ENCODE assay signal across 8 cellular contexts in genomic region chr17:7438050-7438614, GRCh38. TPM values are rescaled to one million over a fixed set of nuclear protein-coding genes. Genes with fewer than 3 reads are reported as not detected.
A peak's percentile ranks its signal among the peaks of the same experiment; 100 is the strongest.
DNase-seq lines count a peak whose midpoint lies in the region; ATAC-seq and TF ChIP-seq lines count a peak whose summit lies in the region.

No MANE protein-coding gene starts in this region.

- peaks cover 34 to 41% of the 10 kb centered on the region in 2 donors for H3K4me1 Mint-ChIP-seq in effector memory CD8-positive, alpha-beta T cell (ENCODE audit: low read depth in 2 of 2)
- peaks cover 43% of the 10 kb centered on the region for H3K4me1 Mint-ChIP-seq in stimulated activated effector memory CD8-positive, alpha-beta T cell treated with anti-CD3 and anti-CD28 coated beads, Interleukin-12 subunit alpha, Interleukin-12 subunit beta, amount 100 ng/mL, for 72 hours

- TF ChIP-seq CTCF in HEK293 (tag by site-specific recombination; IDR thresholded peaks at IDR 0.05), result no peak

- POLR2A ChIA-PET in HEK293 (lab: Yijun Ruan, JAX), result interaction anchor here (0.5 kb wide), 1 partner anchor 756 kb away, joined by 4 read pairs; no protein-coding TSS in a partner anchor

- peak overlapping the region; percentile 60 to 76 for H3K4me3 Mint-ChIP-seq in effector memory CD8-positive, alpha-beta T cell
- peak overlapping the region; percentile 90 for H3K4me3 Mint-ChIP-seq in stimulated activated effector memory CD8-positive, alpha-beta T cell treated with anti-CD3 and anti-CD28 coated beads, Interleukin-12 subunit alpha, Interleukin-12 subunit beta, amount 100 ng/mL, for 72 hours

- ATAC-seq in effector memory CD8-positive, alpha-beta T cell (replicated peaks), result no peak
- ATAC-seq in stimulated activated effector memory CD8-positive, alpha-beta T cell treated with anti-CD3 and anti-CD28 coated beads, Interleukin-12 subunit alpha, Interleukin-12 subunit beta, amount 100 ng/mL, for 72 hours, result no peak
- ATAC-seq in HG03159 (IDR thresholded peaks at IDR 0.05; ENCODE audit: unreplicated experiment), result no peak

- H3K36me3 ChIP-seq in HEK293 (ENCODE audit: control insufficient read depth in 2 of 2, insufficient read depth in 1 of 2, low read length in 2 of 2), result no peaks in the 10 kb centered on the region
- H3K36me3 ChIP-seq in mesodermal cell (ENCODE audit: control insufficient read depth, insufficient read depth, low read length), result no peaks in the 10 kb centered on the region

- H3K27ac Mint-ChIP-seq in effector memory CD8-positive, alpha-beta T cell, result peak overlapping the region in 1 of 2 donors; percentile 16
- H3K27ac Mint-ChIP-seq in stimulated activated effector memory CD8-positive, alpha-beta T cell treated with anti-CD3 and anti-CD28 coated beads, Interleukin-12 subunit alpha, Interleukin-12 subunit beta, amount 100 ng/mL, for 72 hours, result peak overlapping the region; percentile 79

- H3K4me1 ChIP-seq in HEK293 (ENCODE audit: control insufficient read depth, insufficient read depth, low read length) (peaks cover 18% of the 10 kb centered on the region), mesodermal cell (ENCODE audit: control insufficient read depth, insufficient read depth, low read length, poor library complexity, severe bottlenecking) (peaks cover 15% of the 10 kb centered on the region)

- H3K27ac ChIP-seq in HEK293 (ENCODE audit: extremely low read depth, low read depth, low read length) (0 out of 2 replicates have a peak overlapping the region, but pooled peaks have one; percentile 9), mesodermal cell (ENCODE audit: low read depth, low read length, severe bottlenecking) (peak overlapping the region; percentile 16)

- H3K4me3 ChIP-seq in HEK293 (ENCODE audit: low read depth, low read length) (no peak overlapping the region), mesodermal cell (ENCODE audit: extremely low read depth, insufficient read depth, low read length, poor library complexity, severe bottlenecking) (peak overlapping the region; percentile 52)

- H3K9me3 ChIP-seq in HEK293 (ENCODE audit: control insufficient read depth, insufficient read depth, low read depth, low read length) (no peaks in the 10 kb centered on the region), mesodermal cell (ENCODE audit: control insufficient read depth, low read length) (no peaks in the 10 kb centered on the region)

- H3K9me3 Mint-ChIP-seq in effector memory CD8-positive, alpha-beta T cell, result no peaks in the 10 kb centered on the region
- no peaks in the 10 kb centered on the region for H3K9me3 Mint-ChIP-seq in stimulated activated effector memory CD8-positive, alpha-beta T cell treated with anti-CD3 and anti-CD28 coated beads, Interleukin-12 subunit alpha, Interleukin-12 subunit beta, amount 100 ng/mL, for 72 hours

- peaks cover 40 to 54% of the 10 kb centered on the region in 2 donors for H3K27me3 Mint-ChIP-seq in effector memory CD8-positive, alpha-beta T cell

- DNase-seq in activated CD4-positive, alpha-beta T cell treated with anti-CD3 and anti-CD28 coated beads, Interleukin-2, amount 50 U/mL, for 48 hours, result peak; percentile 74 to 78
- peak in 1 of 3 experiments; percentile 12 for DNase-seq in effector memory CD8-positive, alpha-beta T cell
- DNase-seq in stimulated activated effector memory CD8-positive, alpha-beta T cell treated with anti-CD3 and anti-CD28 coated beads, Interleukin-12 subunit alpha, Interleukin-12 subunit beta, amount 100 ng/mL, for 72 hours (ENCODE audit: low spot score in 2 of 2), result peak; percentile 22 to 60
- DNase-seq in NCI-H1105 treated with DMSO at 0.1 percent for 48 hours (lab: John Stamatoyannopoulos, UW) (no peak), 8988T (no peak)

- peaks cover 28% of the 10 kb centered on the region for H3K36me3 Mint-ChIP-seq in effector memory CD8-positive, alpha-beta T cell (ENCODE audit: insufficient read depth)
- peaks cover 42% of the 10 kb centered on the region for H3K36me3 Mint-ChIP-seq in stimulated activated effector memory CD8-positive, alpha-beta T cell treated with anti-CD3 and anti-CD28 coated beads, Interleukin-12 subunit alpha, Interleukin-12 subunit beta, amount 100 ng/mL, for 72 hours

- CTCF ChIA-PET in HEK293 (lab: Yijun Ruan, JAX), result interaction anchor here (0.8 to 3.9 kb wide), 4 partner anchors 7 to 123 kb away, joined by 3 to 37 read pairs (median 8); partner anchors contain the start of genes CHRNB1 and TMEM95

- WGBS in mesodermal cell (ENCODE audit: insufficient coverage in 2 of 2), 2 experiments, result 2% methylated on average over 23 to 27 of the region's 43 CpGs

TF ChIP-seq in HEK293, 187 proteins besides CTCF, POLR2A, EP300 and RAD21 (continues in another document):
- TF ChIP-seq ZNF513 (tag by site-specific recombination; IDR thresholded peaks at IDR 0.05), result no peak
- TF ChIP-seq INSM2 (tag by site-specific recombination; IDR thresholded peaks at IDR 0.05), result no peak
- TF ChIP-seq ZBTB48 (tag by site-specific recombination; IDR thresholded peaks at IDR 0.05), result no peak
- no peak for TF ChIP-seq ZNF488 (tag by site-specific recombination; IDR thresholded peaks at IDR 0.05)
- no peak for TF ChIP-seq ZNF701 (tag by site-specific recombination; IDR thresholded peaks at IDR 0.05)
- no peak for TF ChIP-seq ZNF157 (tag by site-specific recombination; IDR thresholded peaks at IDR 0.05)
- no peak for TF ChIP-seq ZIC2 (tag by site-specific recombination; IDR thresholded peaks at IDR 0.05)
- no peak for TF ChIP-seq ZNF362 (tag by site-specific recombination; IDR thresholded peaks at IDR 0.05)

RNA-seq across cellular contexts. Expression of gene FGF11, which starts 1.2 kb away (rescaled TPM):
- polyA plus RNA-seq in mesodermal cell (2013, experiment 1 of 2), result 10.0 TPM
- 6.1 TPM for polyA plus RNA-seq in mesodermal cell (2013, experiment 2 of 2)

RNA-seq across cellular contexts. Expression of gene TMEM102, which starts 2.9 kb away (rescaled TPM):
- 5.5 TPM for polyA plus RNA-seq in mesodermal cell (2013, experiment 1 of 2)
- 4.6 TPM for polyA plus RNA-seq in mesodermal cell (2013, experiment 2 of 2)

RNA-seq across cellular contexts. Expression of gene CHRNB1, which starts 6.7 kb away (rescaled TPM):
- 10.3 TPM for polyA plus RNA-seq in mesodermal cell (2013, experiment 1 of 2)
- polyA plus RNA-seq in mesodermal cell (2013, experiment 2 of 2), result 9.7 TPM

RNA-seq across cellular contexts. Expression of gene SPEM3, which starts 9.5 kb away (rescaled TPM):
- not detected for polyA plus RNA-seq in mesodermal cell (2013, experiment 1 of 2)
- not detected for polyA plus RNA-seq in mesodermal cell (2013, experiment 2 of 2)

RNA-seq across cellular contexts. Expression of gene SPEM2, which starts 12.7 kb away (rescaled TPM):
- not detected for polyA plus RNA-seq in mesodermal cell (2013, experiment 1 of 2)
- polyA plus RNA-seq in mesodermal cell (2013, experiment 2 of 2), result not detected

Comparison
In these comparisons a context has a peak if more than half of its experiments do, and no peak if none do; other contexts are left out.
1. DNase-seq: peak in activated CD4-positive, alpha-beta T cell treated with anti-CD3 and anti-CD28 coated beads, Interleukin-2, amount 50 U/mL, for 48 hours (2 of 2) and stimulated activated effector memory CD8-positive, alpha-beta T cell treated with anti-CD3 and anti-CD28 coated beads, Interleukin-12 subunit alpha, Interleukin-12 subunit beta, amount 100 ng/mL, for 72 hours (2 of 2); none in NCI-H1105 treated with DMSO at 0.1 percent for 48 hours (single experiment) and 8988T (single experiment).